ENCODE assay signal across 18 cellular contexts in the genomic region with DNA sequence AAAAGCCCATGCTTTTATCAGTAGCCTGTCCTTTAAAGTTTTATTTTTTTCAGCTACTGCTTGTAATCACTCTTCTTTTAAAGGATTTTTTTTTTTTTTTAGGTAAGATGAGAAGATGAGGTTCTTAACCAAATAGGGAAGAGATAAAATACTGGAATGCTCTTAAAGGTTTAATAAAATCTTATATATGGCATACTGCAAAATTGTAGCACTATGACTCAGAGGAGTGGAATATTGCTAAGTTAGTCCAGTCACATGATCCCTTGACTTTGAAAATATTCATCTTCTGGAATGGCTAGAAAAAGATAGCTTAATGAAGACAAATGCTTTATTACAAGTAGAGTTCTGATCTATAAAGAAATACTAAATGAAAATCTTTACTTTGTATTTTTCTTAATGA.
A peak's percentile ranks its signal among the peaks of the same experiment; 100 is the strongest.
DNase-seq lines count a peak whose midpoint lies in the region; ATAC-seq and TF ChIP-seq lines count a peak whose summit lies in the region.
"Had no signal": no experiment of that assay in that cellular context is flagged by ENCODE, and none has a peak within 500 bp of the region (broad histone marks: within the 10 kb centered on the region; RNA-seq: fewer than 3 reads in every experiment).

No MANE protein-coding gene starts in this region.

- ATAC-seq in GM19463 (IDR thresholded peaks at IDR 0.05; ENCODE audit: unreplicated experiment) (no peak), HG03565 (IDR thresholded peaks at IDR 0.05; ENCODE audit: unreplicated experiment) (no peak)
- ATAC-seq: gastroesophageal sphincter; naive thymus-derived CD4-positive, alpha-beta T cell; right cardiac atrium; stimulated activated naive B cell treated with anti-CD40 and anti-IgM and Interleukin-4, amounts not matched to agents 10 μg/mL and 1 μg/mL and 100 μg/mL, for 72 hours had no signal

- TF ChIP-seq CTCF in choroid plexus epithelial cell (conservative IDR thresholded peaks at IDR 0.05; ENCODE audit: low read depth, low read length), result no peak

- DNase-seq in AG08396 (ENCODE audit: low spot score), result peak; percentile 14
- peak; percentile 23 for DNase-seq in OCI-M1 (lab: John Stamatoyannopoulos, UW)
- peak; percentile 89 for DNase-seq in choroid plexus epithelial cell (ENCODE audit: low read depth)
- peak; percentile 29 for DNase-seq in kidney glomerular epithelial cell (lab: John Stamatoyannopoulos, UW)
- no peak for DNase-seq in activated CD4-positive, alpha-beta T cell treated with anti-CD3 and anti-CD28 coated beads for 48 hours
- DNase-seq in NCI-H82 (lab: John Stamatoyannopoulos, UW), result no peak
- DNase-seq: GF-D8; naive thymus-derived CD4-positive, alpha-beta T cell; NCI-H1417 treated with DMSO at 0.1 percent for 48 hours; NCI-H524; right cardiac atrium; RPMI8226; stimulated activated CD4-positive, alpha-beta T cell treated with anti-CD3 and anti-CD28 coated beads, Interleukin-4, amount 100 ng/mL, for 4 hours; stimulated activated naive B cell treated with anti-CD40 and anti-IgM and Interleukin-4, amounts not matched to agents 10 μg/mL and 1 μg/mL and 100 μg/mL, for 72 hours had no signal

- H3K4me3 ChIP-seq in choroid plexus epithelial cell (ENCODE audit: low read depth, low read length), result no peak overlapping the region
- H3K4me3 ChIP-seq: BLaER1, gastroesophageal sphincter had no signal

Comparison
In these comparisons a context has a peak if more than half of its experiments do, and no peak if none do; other contexts are left out.
1. DNase-seq: peak in AG08396 (single experiment), OCI-M1 (single experiment), choroid plexus epithelial cell (single experiment) and kidney glomerular epithelial cell (single experiment); none in activated CD4-positive, alpha-beta T cell treated with anti-CD3 and anti-CD28 coated beads for 48 hours (single experiment) and NCI-H82 (single experiment).